In genomic region chr17:38453951-38454421, GRCh38 we compare ENCODE assay signal across 8 cellular contexts. TPM values are rescaled to one million over a fixed set of nuclear protein-coding genes. Genes with fewer than 3 reads are reported as not detected.
A peak's percentile ranks its signal among the peaks of the same experiment; 100 is the strongest.
DNase-seq lines count a peak whose midpoint lies in the region; ATAC-seq and TF ChIP-seq lines count a peak whose summit lies in the region.

No MANE protein-coding gene starts in this region.

- H3K4me1 ChIP-seq in breast epithelium: peaks cover 4 to 10% of the 10 kb centered on the region in 2 donors
- H3K4me1 ChIP-seq in aorta (ENCODE audit: control insufficient read depth in 1 of 2, insufficient read depth in 2 of 2, low read length in 2 of 2): peaks cover 0 to 4% of the 10 kb centered on the region in 2 donors

- no peak for DNase-seq in stimulated activated naive CD8-positive, alpha-beta T cell treated with anti-CD3 and anti-CD28 coated beads, Interleukin-15, amount 100 ng/mL, for 72 hours
- DNase-seq in stimulated activated naive CD8-positive, alpha-beta T cell treated with anti-CD3 and anti-CD28 coated beads, Interleukin-15, Interleukin-2, amounts not matched to agents 100 U/mL and 50 U/mL, for 24 hours: no peak
- DNase-seq in breast epithelium (ENCODE audit: low spot score in 2 of 2) (peak in 1 of 2 donors; percentile 44), aorta (peak in 1 of 2 donors; percentile 84), GM20000 (ENCODE audit: low spot score) (no peak), OCI-M1 (lab: John Stamatoyannopoulos, UW) (no peak)
- no peak for DNase-seq in activated T-helper 1 cell treated with anti-CD3 and anti-CD28 coated beads, Interleukin-12 subunit alpha, Interleukin-12 subunit beta, Interleukin-2, Interleukin-4 antibody, amounts not matched to agents 30 ng/mL and 10 ng/mL and 1 ng/mL, durations not matched to agents 14 hours and 24 hours and 36 hours (ENCODE audit: low spot score)

- no peak overlapping the region for H3K4me3 Mint-ChIP-seq in stimulated activated naive CD8-positive, alpha-beta T cell treated with anti-CD3 and anti-CD28 coated beads, Interleukin-15, amount 100 ng/mL, for 72 hours
- H3K4me3 Mint-ChIP-seq in activated T-helper 1 cell treated with anti-CD3 and anti-CD28 coated beads, Interleukin-12 subunit alpha, Interleukin-12 subunit beta, Interleukin-2, Interleukin-4 antibody, amounts not matched to agents 30 ng/mL and 10 ng/mL and 1 ng/mL, durations not matched to agents 14 hours and 24 hours and 36 hours: no peak overlapping the region

- H3K4me1 Mint-ChIP-seq in stimulated activated naive CD8-positive, alpha-beta T cell treated with anti-CD3 and anti-CD28 coated beads, Interleukin-15, amount 100 ng/mL, for 72 hours: peaks cover 34% of the 10 kb centered on the region
- no peaks in the 10 kb centered on the region for H3K4me1 Mint-ChIP-seq in activated T-helper 1 cell treated with anti-CD3 and anti-CD28 coated beads, Interleukin-12 subunit alpha, Interleukin-12 subunit beta, Interleukin-2, Interleukin-4 antibody, amounts not matched to agents 30 ng/mL and 10 ng/mL and 1 ng/mL, durations not matched to agents 14 hours and 24 hours and 36 hours (ENCODE audit: low read depth)

- no peak for TF ChIP-seq POLR2A in breast epithelium (IDR thresholded peaks at IDR 0.05)

- H3K36me3 ChIP-seq in breast epithelium (no peaks in the 10 kb centered on the region), aorta (ENCODE audit: control insufficient read depth in 1 of 2, insufficient read depth in 2 of 2, low read length in 1 of 2) (no peaks in the 10 kb centered on the region)

- H3K27me3 ChIP-seq in breast epithelium: no peaks in the 10 kb centered on the region
- no peaks in the 10 kb centered on the region for H3K27me3 ChIP-seq in layer of hippocampus (ENCODE audit: control insufficient read depth, insufficient read depth, low read length)
- no peaks in the 10 kb centered on the region for H3K27me3 ChIP-seq in aorta (ENCODE audit: control insufficient read depth in 1 of 2, insufficient read depth in 2 of 2, low read length in 1 of 2)

- H3K36me3 Mint-ChIP-seq in activated T-helper 1 cell treated with anti-CD3 and anti-CD28 coated beads, Interleukin-12 subunit alpha, Interleukin-12 subunit beta, Interleukin-2, Interleukin-4 antibody, amounts not matched to agents 30 ng/mL and 10 ng/mL and 1 ng/mL, durations not matched to agents 14 hours and 24 hours and 36 hours (ENCODE audit: low read depth): no peaks in the 10 kb centered on the region

- ATAC-seq in stimulated activated naive CD8-positive, alpha-beta T cell treated with anti-CD3 and anti-CD28 coated beads, Interleukin-15, amount 100 ng/mL, for 72 hours: peak; percentile 19
- ATAC-seq in stimulated activated naive CD8-positive, alpha-beta T cell treated with anti-CD3 and anti-CD28 coated beads, Interleukin-15, Interleukin-2, amounts not matched to agents 100 U/mL and 50 U/mL, for 24 hours: no peak
- ATAC-seq in aorta (ENCODE audit: low FRiP score): no peak

- peaks cover 72% of the 10 kb centered on the region for H3K27me3 Mint-ChIP-seq in stimulated activated naive CD8-positive, alpha-beta T cell treated with anti-CD3 and anti-CD28 coated beads, Interleukin-15, amount 100 ng/mL, for 72 hours
- peaks cover 34% of the 10 kb centered on the region for H3K27me3 Mint-ChIP-seq in activated T-helper 1 cell treated with anti-CD3 and anti-CD28 coated beads, Interleukin-12 subunit alpha, Interleukin-12 subunit beta, Interleukin-2, Interleukin-4 antibody, amounts not matched to agents 30 ng/mL and 10 ng/mL and 1 ng/mL, durations not matched to agents 14 hours and 24 hours and 36 hours (ENCODE audit: insufficient read depth)

- no peak overlapping the region for H3K27ac Mint-ChIP-seq in stimulated activated naive CD8-positive, alpha-beta T cell treated with anti-CD3 and anti-CD28 coated beads, Interleukin-15, amount 100 ng/mL, for 72 hours
- no peak overlapping the region for H3K27ac Mint-ChIP-seq in activated T-helper 1 cell treated with anti-CD3 and anti-CD28 coated beads, Interleukin-12 subunit alpha, Interleukin-12 subunit beta, Interleukin-2, Interleukin-4 antibody, amounts not matched to agents 30 ng/mL and 10 ng/mL and 1 ng/mL, durations not matched to agents 14 hours and 24 hours and 36 hours

- H3K4me3 ChIP-seq in breast epithelium (peak overlapping the region; percentile 29 to 74 (median 50)), aorta (ENCODE audit: low read length in 2 of 2) (peak overlapping the region; percentile 41 to 56)

- TF ChIP-seq CTCF in breast epithelium (IDR thresholded peaks at IDR 0.05) (no peak), GM20000 (IDR thresholded peaks at IDR 0.05; ENCODE audit: extremely low read depth, missing control alignments) (no peak)

- no peaks in the 10 kb centered on the region for H3K9me3 Mint-ChIP-seq in stimulated activated naive CD8-positive, alpha-beta T cell treated with anti-CD3 and anti-CD28 coated beads, Interleukin-15, amount 100 ng/mL, for 72 hours
- no peaks in the 10 kb centered on the region for H3K9me3 Mint-ChIP-seq in activated T-helper 1 cell treated with anti-CD3 and anti-CD28 coated beads, Interleukin-12 subunit alpha, Interleukin-12 subunit beta, Interleukin-2, Interleukin-4 antibody, amounts not matched to agents 30 ng/mL and 10 ng/mL and 1 ng/mL, durations not matched to agents 14 hours and 24 hours and 36 hours

- H3K27ac ChIP-seq in breast epithelium (peak overlapping the region; percentile 77 to 88), layer of hippocampus (ENCODE audit: low read depth, low read length) (peak overlapping the region; percentile 94), aorta (ENCODE audit: low read depth in 1 of 2, low read length in 2 of 2) (peak overlapping the region; percentile 43 to 60)

- no peaks in the 10 kb centered on the region for H3K9me3 ChIP-seq in breast epithelium
- no peaks in the 10 kb centered on the region for H3K9me3 ChIP-seq in aorta (ENCODE audit: control insufficient read depth, low read length)

- WGBS in aorta, 2 donors: 2 to 3% methylated on average over 31 to 44 of the region's 44 CpGs

- intact Hi-C loops in breast epithelium (cut with DNase I; ENCODE audit: low total_unique reads) (no loop called here), aorta (cut with DNase I) (no loop called here)
- intact Hi-C loops in activated T-helper 1 cell treated with anti-CD3 and anti-CD28 coated beads, Interleukin-12 subunit alpha, Interleukin-12 subunit beta, Interleukin-2, Interleukin-4 antibody, amounts not matched to agents 30 ng/mL and 10 ng/mL and 1 ng/mL, durations not matched to agents 14 hours and 24 hours and 36 hours (cut with micrococcal nuclease): no loop called here

RNA-seq across cellular contexts. Expression of gene ARHGAP23, which starts 25.7 kb away (rescaled TPM):
- 10 to 100 TPM; 13.8 to 25.2 (median 21.1) TPM for total RNA-seq in breast epithelium
- total RNA-seq in aorta: 100 to 1,000 TPM; 110 to 126 TPM
- 10 to 100 TPM in 1 of 2 donors, 1 to 10 TPM in 1; 6.9 to 31.6 TPM for polyA plus RNA-seq in aorta
- total RNA-seq in activated T-helper 1 cell treated with anti-CD3 and anti-CD28 coated beads, Interleukin-12 subunit alpha, Interleukin-12 subunit beta, Interleukin-2, Interleukin-4 antibody, amounts not matched to agents 30 ng/mL and 10 ng/mL and 1 ng/mL, durations not matched to agents 14 hours and 24 hours and 36 hours: 0.57 and 0.88 TPM in 2 replicates
